In the genomic region with DNA sequence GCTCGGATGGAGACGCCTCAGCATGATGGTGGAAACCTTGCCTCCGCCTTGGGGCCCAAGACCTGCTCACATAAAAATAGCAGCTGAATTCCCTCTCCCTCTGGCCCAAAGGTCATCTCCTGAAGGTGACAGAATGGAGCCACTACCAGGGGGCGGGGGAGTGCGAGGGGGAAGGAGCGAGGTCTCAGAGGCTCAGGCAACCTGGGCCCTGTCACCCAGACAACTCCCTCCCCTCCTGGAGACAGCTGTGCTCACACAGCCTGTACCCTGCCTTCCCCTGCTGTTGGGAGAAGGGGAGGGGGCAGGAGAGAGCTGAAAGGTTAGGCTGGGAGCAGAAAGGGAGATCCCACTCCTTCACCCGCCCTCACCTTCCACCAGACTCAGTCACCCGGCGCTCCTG, we compare ENCODE assay signal across 23 cellular contexts.
DNase-seq lines count a peak whose midpoint lies in the region; ATAC-seq and TF ChIP-seq lines count a peak whose summit lies in the region.
"Had no signal": no experiment of that assay in that cellular context is flagged by ENCODE, and none has a peak within 500 bp of the region (broad histone marks: within the 10 kb centered on the region; RNA-seq: fewer than 3 reads in every experiment).

No MANE protein-coding gene starts in this region.

- H2AK5ac ChIP-seq in trophoblast cell (ENCODE audit: low read length): peak overlapping the region; percentile 16

- no peak overlapping the region for H2AFZ ChIP-seq in trophoblast cell (ENCODE audit: insufficient read depth, low read length, poor library complexity)
- H2AFZ ChIP-seq: parathyroid adenoma had no signal

- no peak overlapping the region for H4K12ac ChIP-seq in trophoblast cell (ENCODE audit: low read depth, low read length)

- no CpG with 5 or more reads among the region's 9 CpGs for WGBS in trophoblast cell (ENCODE audit: extremely low coverage, insufficient coverage, insufficient read length)

- H3K18ac ChIP-seq in trophoblast cell (ENCODE audit: low read length): no peak overlapping the region

- H3K9ac ChIP-seq in trophoblast cell (ENCODE audit: low read length): no peak overlapping the region
- H3K9ac ChIP-seq: parathyroid adenoma had no signal

- H3K4ac ChIP-seq in trophoblast cell (ENCODE audit: low read depth, low read length): no peak overlapping the region

- H3K27me3 ChIP-seq in trophoblast cell (ENCODE audit: insufficient read depth, low read length): no peaks in the 10 kb centered on the region
- H3K27me3 ChIP-seq in uterus: no peaks in the 10 kb centered on the region

- peak; percentile 38 to 75 (median 56) for DNase-seq in NCI-H1417 (lab: John Stamatoyannopoulos, UW)
- no peak for DNase-seq in NCI-H1417 treated with DMSO at 0.1 percent for 48 hours (lab: John Stamatoyannopoulos, UW)
- peak; percentile 86 for DNase-seq in NCI-H69 (lab: John Stamatoyannopoulos, UW)
- peak; percentile 62 for DNase-seq in left ventricle myocardium superior
- DNase-seq in trophoblast cell: no peak
- DNase-seq in ureter (ENCODE audit: low spot score): no peak
- DNase-seq in DMS 273 (lab: John Stamatoyannopoulos, UW; ENCODE audit: unreplicated experiment): no peak
- DNase-seq in uterus: no peak
- DNase-seq: activated CD4-positive, alpha-beta T cell treated with anti-CD3 and anti-CD28 coated beads, Interleukin-2, amount 50 U/mL, for 48 hours; activated CD4-positive, CD25-positive, alpha-beta regulatory T cell; KBM-7; midbrain; MM.1S; naive thymus-derived CD8-positive, alpha-beta T cell; NCI-H1436; NCI-H2227 treated with DMSO at 0.1 percent for 48 hours; OCI-M1; stimulated activated CD4-positive, alpha-beta T cell treated with anti-CD3 and anti-CD28 coated beads, Interleukin-15, amount 100 ng/mL, for 24 hours; stimulated activated naive CD8-positive, alpha-beta T cell treated with anti-CD3 and anti-CD28 coated beads, Interleukin-15, Interleukin-2, amounts not matched to agents 100 U/mL and 50 U/mL, for 24 hours had no signal

- no peak overlapping the region for H2BK5ac ChIP-seq in trophoblast cell (ENCODE audit: low read depth, low read length, poor library complexity)

- H2BK12ac ChIP-seq in trophoblast cell (ENCODE audit: low read length): peak overlapping the region; percentile 54

- H3K23ac ChIP-seq in trophoblast cell (ENCODE audit: low read length): no peak overlapping the region

- H4K91ac ChIP-seq in trophoblast cell (ENCODE audit: low read depth, low read length): peak overlapping the region; percentile 16

- H3K4me2 ChIP-seq in trophoblast cell (ENCODE audit: low read length): no peak overlapping the region

- H3K79me1 ChIP-seq in trophoblast cell (ENCODE audit: low read length): peaks cover 23% of the 10 kb centered on the region

- no peak overlapping the region for H4K8ac ChIP-seq in trophoblast cell (ENCODE audit: low read depth, low read length)

- TF ChIP-seq POLR2A in uterus (IDR thresholded peaks at IDR 0.05): no peak

- peak; percentile 30 for ATAC-seq in left ventricle myocardium superior
- ATAC-seq: activated naive CD4-positive, alpha-beta T cell treated with anti-CD3 and anti-CD28 coated beads, Interleukin-2, amount 50 U/mL, for 72 hours; naive thymus-derived CD8-positive, alpha-beta T cell; sciatic nerve; stimulated activated naive CD8-positive, alpha-beta T cell treated with anti-CD3 and anti-CD28 coated beads, Interleukin-15, Interleukin-2, amounts not matched to agents 100 U/mL and 50 U/mL, for 24 hours had no signal

- H3K14ac ChIP-seq in trophoblast cell (ENCODE audit: low read length): peak overlapping the region; percentile 33

- H3K27ac ChIP-seq in trophoblast cell (ENCODE audit: low read depth, low read length) (no peak overlapping the region), uterus (no peak overlapping the region)
- H3K27ac ChIP-seq: 22Rv1, parathyroid adenoma had no signal

- no peak overlapping the region for H2BK120ac ChIP-seq in trophoblast cell (ENCODE audit: insufficient read depth, low read length, poor library complexity)

- no peaks in the 10 kb centered on the region for H3K79me2 ChIP-seq in trophoblast cell (ENCODE audit: control insufficient read depth, insufficient read depth, low read length, poor library complexity)
- H3K79me2 ChIP-seq: parathyroid adenoma had no signal

- H3K9me3 ChIP-seq in trophoblast cell (ENCODE audit: insufficient read depth, low read depth, low read length) (peaks cover 3% of the 10 kb centered on the region), uterus (no peaks in the 10 kb centered on the region)

- intact Hi-C loops in left ventricle myocardium superior (cut with micrococcal nuclease): no loop called here
- intact Hi-C loops in uterus (cut with DNase I; ENCODE audit: low total_unique reads): no loop called here

- H3K36me3 ChIP-seq in trophoblast cell (ENCODE audit: control insufficient read depth in 1 of 2, insufficient read depth in 2 of 2, low read length in 2 of 2) (no peaks in the 10 kb centered on the region), uterus (no peaks in the 10 kb centered on the region)

- TF ChIP-seq CTCF in uterus (IDR thresholded peaks at IDR 0.05): no peak

- H3K4me1 ChIP-seq in trophoblast cell (ENCODE audit: control insufficient read depth in 1 of 2, insufficient read depth in 2 of 2, low read length in 2 of 2) (peaks cover 26 to 39% of the 10 kb centered on the region in 2 experiments), uterus (peaks cover 0 to 5% of the 10 kb centered on the region in 2 donors)

- no peak overlapping the region for H3K4me3 ChIP-seq in trophoblast cell (ENCODE audit: low read depth, low read length)
- H3K4me3 ChIP-seq in uterus: no peak overlapping the region

Comparison
In these comparisons a context has a peak if more than half of its experiments do, and no peak if none do; other contexts are left out.
1. DNase-seq: peak in NCI-H1417 (3 of 3), NCI-H69 (single experiment) and left ventricle myocardium superior (single experiment); none in NCI-H1417 treated with DMSO at 0.1 percent for 48 hours (single experiment), trophoblast cell (0 of 2), ureter (single experiment), DMS 273 (single experiment) and uterus (0 of 2).